In the genomic region with DNA sequence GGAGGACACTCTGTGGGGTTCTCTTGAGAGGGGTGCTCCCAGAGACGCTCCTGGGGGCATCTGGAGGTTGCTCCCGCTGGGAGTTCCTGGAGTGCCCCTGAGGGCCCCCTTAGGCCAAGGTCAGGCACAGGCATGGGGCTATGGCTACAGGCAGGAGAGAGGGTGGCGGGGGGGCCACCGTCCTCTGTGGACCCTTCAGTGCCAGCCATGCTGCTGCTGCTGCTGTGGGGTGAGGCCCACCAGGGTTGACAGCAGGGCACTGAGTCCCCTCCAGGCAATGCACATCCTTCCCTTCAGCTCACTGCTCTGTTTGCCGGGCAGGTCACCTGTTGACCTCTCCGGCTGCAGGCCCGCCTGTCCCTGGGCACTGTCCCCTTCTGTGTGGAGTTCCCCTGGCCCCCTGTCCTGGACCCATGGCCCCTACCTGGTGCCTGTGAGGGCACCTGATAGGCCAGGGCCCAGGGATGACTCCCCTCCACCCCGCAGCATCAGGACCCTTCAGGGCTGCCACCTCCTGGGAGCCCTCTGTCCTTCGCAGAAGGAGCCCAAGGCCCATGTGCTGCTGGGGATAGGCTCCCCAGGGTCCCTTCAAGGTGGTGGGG, we compare ENCODE assay signal across 2 cellular contexts.
TF ChIP-seq lines count a peak whose summit lies in the region.

No MANE protein-coding gene starts in this region.

TF ChIP-seq in SK-N-SH, 30 proteins besides CTCF, POLR2A, EP300 and RAD21 (continued from another document):
- TF ChIP-seq, protein P1, sequence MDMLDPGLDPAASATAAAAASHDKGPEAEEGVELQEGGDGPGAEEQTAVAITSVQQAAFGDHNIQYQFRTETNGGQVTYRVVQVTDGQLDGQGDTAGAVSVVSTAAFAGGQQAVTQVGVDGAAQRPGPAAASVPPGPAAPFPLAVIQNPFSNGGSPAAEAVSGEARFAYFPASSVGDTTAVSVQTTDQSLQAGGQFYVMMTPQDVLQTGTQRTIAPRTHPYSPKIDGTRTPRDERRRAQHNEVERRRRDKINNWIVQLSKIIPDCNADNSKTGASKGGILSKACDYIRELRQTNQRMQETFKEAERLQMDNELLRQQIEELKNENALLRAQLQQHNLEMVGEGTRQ (IDR thresholded peaks at IDR 0.05; ENCODE audit: borderline replicate concordance, low read depth, low read length) = no peak
- no peak for TF ChIP-seq RFX5 (IDR thresholded peaks at IDR 0.05; ENCODE audit: low read length)
- no peak for TF ChIP-seq ELF1 (IDR thresholded peaks at IDR 0.05)
- no peak for TF ChIP-seq SIN3A (IDR thresholded peaks at IDR 0.05; ENCODE audit: borderline replicate concordance, low read depth, low read length)
- TF ChIP-seq, protein P2, sequence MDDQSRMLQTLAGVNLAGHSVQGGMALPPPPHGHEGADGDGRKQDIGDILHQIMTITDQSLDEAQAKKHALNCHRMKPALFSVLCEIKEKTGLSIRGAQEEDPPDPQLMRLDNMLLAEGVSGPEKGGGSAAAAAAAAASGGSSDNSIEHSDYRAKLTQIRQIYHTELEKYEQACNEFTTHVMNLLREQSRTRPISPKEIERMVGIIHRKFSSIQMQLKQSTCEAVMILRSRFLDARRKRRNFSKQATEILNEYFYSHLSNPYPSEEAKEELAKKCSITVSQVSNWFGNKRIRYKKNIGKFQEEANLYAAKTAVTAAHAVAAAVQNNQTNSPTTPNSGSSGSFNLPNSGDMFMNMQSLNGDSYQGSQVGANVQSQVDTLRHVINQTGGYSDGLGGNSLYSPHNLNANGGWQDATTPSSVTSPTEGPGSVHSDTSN (IDR thresholded peaks at IDR 0.05) = no peak
- no peak for TF ChIP-seq FOSL2 (IDR thresholded peaks at IDR 0.05; ENCODE audit: borderline replicate concordance, low read depth)
- TF ChIP-seq NFIC (IDR thresholded peaks at IDR 0.05; ENCODE audit: borderline replicate concordance) = no peak
- TF ChIP-seq SMC3 (IDR thresholded peaks at IDR 0.05; ENCODE audit: low read depth, low read length) = no peak
- TF ChIP-seq TAF1 (IDR thresholded peaks at IDR 0.05; ENCODE audit: borderline replicate concordance, low read depth, low read length) = no peak
- TF ChIP-seq RCOR1 (IDR thresholded peaks at IDR 0.05; ENCODE audit: low read length) = no peak
- TF ChIP-seq YY1 (IDR thresholded peaks at IDR 0.05; ENCODE audit: low read depth) = no peak
TF ChIP-seq in SK-N-SH: peak in this region for 0.

TF ChIP-seq in SK-N-SH treated with all-trans-retinoic acid at 6 μM for 48 hours, 23 proteins besides CTCF, POLR2A, EP300 and RAD21:
- TF ChIP-seq, protein P3, sequence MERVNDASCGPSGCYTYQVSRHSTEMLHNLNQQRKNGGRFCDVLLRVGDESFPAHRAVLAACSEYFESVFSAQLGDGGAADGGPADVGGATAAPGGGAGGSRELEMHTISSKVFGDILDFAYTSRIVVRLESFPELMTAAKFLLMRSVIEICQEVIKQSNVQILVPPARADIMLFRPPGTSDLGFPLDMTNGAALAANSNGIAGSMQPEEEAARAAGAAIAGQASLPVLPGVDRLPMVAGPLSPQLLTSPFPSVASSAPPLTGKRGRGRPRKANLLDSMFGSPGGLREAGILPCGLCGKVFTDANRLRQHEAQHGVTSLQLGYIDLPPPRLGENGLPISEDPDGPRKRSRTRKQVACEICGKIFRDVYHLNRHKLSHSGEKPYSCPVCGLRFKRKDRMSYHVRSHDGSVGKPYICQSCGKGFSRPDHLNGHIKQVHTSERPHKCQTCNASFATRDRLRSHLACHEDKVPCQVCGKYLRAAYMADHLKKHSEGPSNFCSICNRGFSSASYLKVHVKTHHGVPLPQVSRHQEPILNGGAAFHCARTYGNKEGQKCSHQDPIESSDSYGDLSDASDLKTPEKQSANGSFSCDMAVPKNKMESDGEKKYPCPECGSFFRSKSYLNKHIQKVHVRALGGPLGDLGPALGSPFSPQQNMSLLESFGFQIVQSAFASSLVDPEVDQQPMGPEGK (CRISPR knock-in tag; IDR thresholded peaks at IDR 0.05; ENCODE audit: borderline replicate concordance) = no peak
- no peak for TF ChIP-seq CSDC2 (CRISPR knock-in tag; IDR thresholded peaks at IDR 0.05)
- no peak for TF ChIP-seq ZNF8 (CRISPR knock-in tag; IDR thresholded peaks at IDR 0.05)
- TF ChIP-seq TCF4 (CRISPR knock-in tag; IDR thresholded peaks at IDR 0.05; ENCODE audit: borderline replicate concordance) = no peak
- no peak for TF ChIP-seq ZFP30 (CRISPR knock-in tag; IDR thresholded peaks at IDR 0.05)
- TF ChIP-seq GLIS3 (CRISPR knock-in tag; IDR thresholded peaks at IDR 0.05) = no peak
- no peak for TF ChIP-seq RARB (CRISPR knock-in tag; IDR thresholded peaks at IDR 0.05)
- no peak for TF ChIP-seq ZFP3 (CRISPR knock-in tag; IDR thresholded peaks at IDR 0.05)
